ENCODE assay signal across 19 cellular contexts in the genomic region with DNA sequence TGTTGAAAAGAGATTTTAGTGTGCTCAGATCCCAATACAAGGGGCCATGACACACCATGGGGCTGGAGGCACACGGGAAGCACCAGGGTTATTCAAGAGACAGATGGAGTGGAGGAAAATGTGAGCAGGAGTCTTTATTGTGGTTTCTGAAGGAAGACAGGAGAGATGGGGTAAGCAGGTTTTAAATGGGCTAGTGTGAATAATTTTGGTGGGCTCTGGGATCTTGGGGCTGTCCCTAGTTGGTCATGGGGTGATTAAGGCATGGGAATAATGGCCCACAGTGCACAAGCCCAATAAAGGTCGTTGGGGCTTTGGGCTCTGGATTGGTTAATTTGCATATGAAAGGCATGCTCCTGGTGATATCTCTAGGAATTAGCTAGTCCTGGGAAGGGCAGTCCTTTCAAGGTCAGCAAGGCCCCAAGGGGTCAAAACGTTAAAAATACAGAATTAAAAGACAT. TPM values are rescaled to one million over a fixed set of nuclear protein-coding genes. Genes with fewer than 3 reads are reported as not detected.
DNase-seq lines count a peak whose midpoint lies in the region; ATAC-seq and TF ChIP-seq lines count a peak whose summit lies in the region.
"Had no signal": no experiment of that assay in that cellular context is flagged by ENCODE, and none has a peak within 500 bp of the region (broad histone marks: within the 10 kb centered on the region; RNA-seq: fewer than 3 reads in every experiment).

No MANE protein-coding gene starts in this region.

- H3K79me1 ChIP-seq in H9 (ENCODE audit: insufficient read depth, low read depth, low read length, poor library complexity, severe bottlenecking) (peaks cover 3% of the 10 kb centered on the region), neuronal stem cell (ENCODE audit: low read depth, low read length) (no peaks in the 10 kb centered on the region)

- H2BK5ac ChIP-seq in H9 (ENCODE audit: insufficient read length, low read length): no peak overlapping the region
- no peak overlapping the region for H2BK5ac ChIP-seq in neuronal stem cell (ENCODE audit: low read length)

- H3T11ph ChIP-seq in H9 (ENCODE audit: low read length): no peak overlapping the region

- peak; percentile 78 for DNase-seq in H9
- no peak for DNase-seq in PC-3
- no peak for DNase-seq in neuronal stem cell (ENCODE audit: low spot score)
- no peak for DNase-seq in DMS79 treated with DMSO at 0.1 percent for 48 hours (lab: John Stamatoyannopoulos, UW)
- no peak for DNase-seq in substantia nigra (lab: John Stamatoyannopoulos, UW)
- no peak for DNase-seq in activated CD4-positive, alpha-beta T cell treated with anti-CD3 and anti-CD28 coated beads for 1 hour
- DNase-seq: DMS 273 treated with DMSO at 0.1 percent for 48 hours, HCEC 1CT, KBM-7, NCI-H1048, NCI-H510A treated with DMSO at 0.1 percent for 48 hours, SHP77 treated with DMSO at 0.1 percent for 48 hours had no signal

- H2BK15ac ChIP-seq in H9 (ENCODE audit: low read depth, low read length) (no peak overlapping the region), neuronal stem cell (ENCODE audit: low read length) (no peak overlapping the region)

- H3K27me3 ChIP-seq in H9 (ENCODE audit: insufficient read depth, low read length) (no peaks in the 10 kb centered on the region), PC-3 (ENCODE audit: low read length) (no peaks in the 10 kb centered on the region), neuronal stem cell (ENCODE audit: control insufficient read depth in 3 of 3, insufficient read depth in 3 of 3, low read depth in 1 of 3, low read length in 3 of 3) (peaks cover 0 to 12% (median 10%) of the 10 kb centered on the region in 3 experiments)

- H2AFZ ChIP-seq in H9 (ENCODE audit: low read length): no peak overlapping the region
- no peak overlapping the region for H2AFZ ChIP-seq in PC-3 (ENCODE audit: low read length)
- no peak overlapping the region for H2AFZ ChIP-seq in neuronal stem cell (ENCODE audit: low read length)

- H2BK12ac ChIP-seq in H9 (ENCODE audit: insufficient read length, low read depth, low read length) (no peak overlapping the region), neuronal stem cell (ENCODE audit: low read length) (no peak overlapping the region)

- peak overlapping the region; percentile 27 to 92; a peak in 4 of 5 replicates for H3K4me3 Mint-ChIP-seq in H9
- H3K4me3 Mint-ChIP-seq: CD14-positive monocyte had no signal

- no peak overlapping the region for H4K8ac ChIP-seq in H9 (replicated peaks; ENCODE audit: insufficient read length, low read depth, low read length)
- H4K8ac ChIP-seq in neuronal stem cell (ENCODE audit: low read depth, low read length): no peak overlapping the region

- no peaks in the 10 kb centered on the region for H3F3A ChIP-seq in PC-3 (ENCODE audit: low read length, unreplicated experiment)

- H3K27ac ChIP-seq in H9 (ENCODE audit: insufficient read length, low read depth, low read length) (peak overlapping the region; percentile 84), PC-3 (ENCODE audit: low read length) (peak overlapping the region; percentile 80), neuronal stem cell (replicated peaks; ENCODE audit: low read length) (no peak overlapping the region), substantia nigra (ENCODE audit: low read depth, low read length, poor library complexity, severe bottlenecking) (no peak overlapping the region)
- H3K27ac ChIP-seq: HL-60 had no signal

- H3K56ac ChIP-seq in H9 (ENCODE audit: insufficient read length, low read depth, low read length): no peak overlapping the region

- H3K4me1 ChIP-seq in H9 (ENCODE audit: insufficient read depth, low read length): peaks cover 10% of the 10 kb centered on the region
- peaks cover 16% of the 10 kb centered on the region for H3K4me1 ChIP-seq in PC-3 (ENCODE audit: insufficient read depth, low read length)
- H3K4me1 ChIP-seq in neuronal stem cell (ENCODE audit: control insufficient read depth in 2 of 2, insufficient read depth in 1 of 2, low read depth in 1 of 2, low read length in 2 of 2): peaks cover 6 to 9% of the 10 kb centered on the region in 2 donors

- no peak overlapping the region for H2BK120ac ChIP-seq in H9 (ENCODE audit: low read depth, low read length, poor library complexity, severe bottlenecking)
- H2BK120ac ChIP-seq in neuronal stem cell (ENCODE audit: low read depth, low read length): no peak overlapping the region

- no peak overlapping the region for H4K5ac ChIP-seq in H9 (ENCODE audit: insufficient read length, low read depth, low read length)

- CTCF ChIA-PET in PC-3 (lab: Charles Lee): no interaction called here

- H3K4me3 ChIP-seq in PC-3 (ENCODE audit: low read length) (peak overlapping the region; percentile 19; the same call in 1 of the 2 replicates), iPS-11a (ENCODE audit: low read depth, low read length) (peak overlapping the region; percentile 27), neuronal stem cell (ENCODE audit: low read length in 2 of 2) (no peak overlapping the region)

- H2AK5ac ChIP-seq in H9 (ENCODE audit: insufficient read length, low read length) (no peak overlapping the region), neuronal stem cell (ENCODE audit: low read depth, low read length) (no peak overlapping the region)

- no peak for TF ChIP-seq CTCF in H9 (conservative IDR thresholded peaks at IDR 0.05)
- TF ChIP-seq CTCF in PC-3 (conservative IDR thresholded peaks at IDR 0.05; ENCODE audit: low read depth, low read length): no peak

- H4K20me1 ChIP-seq in H9 (ENCODE audit: control insufficient read depth, insufficient read depth, insufficient read length) (no peaks in the 10 kb centered on the region), PC-3 (ENCODE audit: low read length) (no peaks in the 10 kb centered on the region)

- no peak overlapping the region for H2BK20ac ChIP-seq in H9 (ENCODE audit: low read depth, low read length, poor library complexity, severe bottlenecking)

- H4K91ac ChIP-seq in H9 (ENCODE audit: insufficient read length, low read depth, low read length) (no peak overlapping the region), neuronal stem cell (ENCODE audit: low read depth, low read length, poor library complexity) (no peak overlapping the region)

- H3K79me2 ChIP-seq in H9 (ENCODE audit: insufficient read depth, low read length): peaks cover 16% of the 10 kb centered on the region; the same call in 1 of the 2 replicates
- no peaks in the 10 kb centered on the region for H3K79me2 ChIP-seq in PC-3 (ENCODE audit: low read length)

- H3K4me1 Mint-ChIP-seq in H9: peaks cover 56 to 62% of the 10 kb centered on the region in 2 experiments

- H3K9me3 Mint-ChIP-seq in H9: peaks cover 0 to 4% of the 10 kb centered on the region in 2 experiments; a peak in 2 of 5 replicates

- no peak overlapping the region for H3K14ac ChIP-seq in H9 (ENCODE audit: insufficient read depth, low read length)
- no peak overlapping the region for H3K14ac ChIP-seq in neuronal stem cell (ENCODE audit: low read length)

- H3K9ac ChIP-seq in H9 (ENCODE audit: extremely low read depth, insufficient read length, low read length) (peak overlapping the region; percentile 1), PC-3 (ENCODE audit: low read length) (peak overlapping the region; percentile 25; the same call in 1 of the 2 replicates), neuronal stem cell (ENCODE audit: low read depth, low read length, poor library complexity) (no peak overlapping the region)

- no peak overlapping the region for H3K4ac ChIP-seq in H9 (ENCODE audit: low read depth, low read length)
- H3K4ac ChIP-seq in neuronal stem cell (ENCODE audit: low read length): no peak overlapping the region

- H3K27me3 Mint-ChIP-seq in H9 (ENCODE audit: low read depth): peaks cover 5% of the 10 kb centered on the region; the same call in 1 of the 2 replicates

- H3K18ac ChIP-seq in H9 (ENCODE audit: insufficient read length, low read depth, low read length) (peak overlapping the region; percentile 31), neuronal stem cell (ENCODE audit: low read length) (no peak overlapping the region)

- peak overlapping the region; percentile 76 to 98 (median 93) for H3K27ac Mint-ChIP-seq in H9

- H3K36me3 ChIP-seq in PC-3 (ENCODE audit: low read depth, low read length) (0 out of 2 replicates have a peak, but pooled peaks cover 3% of the 10 kb centered on the region), neuronal stem cell (replicated peaks in 1 of 2; ENCODE audit: control insufficient read depth in 2 of 2, insufficient read depth in 2 of 2, low read length in 2 of 2) (no peaks in the 10 kb centered on the region)

- H3K23me2 ChIP-seq in H9 (ENCODE audit: insufficient read length, low read depth, low read length, poor library complexity, severe bottlenecking): no peaks in the 10 kb centered on the region

- POLR2A ChIA-PET in PC-3 (lab: Charles Lee; ENCODE audit: unreplicated experiment): no interaction called here

- no CpG with 5 or more reads among the region's 3 CpGs for WGBS in H9 (ENCODE audit: extremely low coverage, insufficient read length, low lambda C conversion rate)
- WGBS in neuronal stem cell (ENCODE audit: extremely low coverage in 2 of 2, insufficient read length in 2 of 2, insufficient replicate concordance in 1 of 2), 2 donors: no CpG with 5 or more reads among the region's 3 CpGs

- H3K9me2 ChIP-seq in PC-3 (replicated peaks; ENCODE audit: low read length): no peaks in the 10 kb centered on the region

- H3K4me2 ChIP-seq in H9 (ENCODE audit: insufficient read depth, insufficient read length, low read length) (peak overlapping the region; percentile 61), PC-3 (ENCODE audit: low read length) (peak overlapping the region; percentile 21; the same call in 1 of the 2 replicates), neuronal stem cell (ENCODE audit: insufficient read depth, low read length, poor library complexity, severe bottlenecking) (peak overlapping the region; percentile 23)

- intact Hi-C loops in PC-3 (cut with micrococcal nuclease): no loop called here

- ATAC-seq in PC-3: no peak
- ATAC-seq: SK-N-SH treated with all-trans-retinoic acid at 6 μM for 48 hours had no signal

- peaks cover 10 to 60% (median 22%) of the 10 kb centered on the region in 3 experiments for H3K36me3 Mint-ChIP-seq in H9 (ENCODE audit: insufficient read depth in 1 of 3, low read depth in 3 of 3)
- H3K36me3 Mint-ChIP-seq: CD14-positive monocyte had no signal

- no TSS peak for BruUV-seq in PC-3 (replicated peaks; lab: Mats Ljungman, UMichigan)

- H3K23ac ChIP-seq in H9 (ENCODE audit: insufficient read length, low read depth, low read length) (no peak overlapping the region), neuronal stem cell (ENCODE audit: low read depth, low read length, poor library complexity) (no peak overlapping the region)

- no peaks in the 10 kb centered on the region for H3K9me3 ChIP-seq in H9 (ENCODE audit: control insufficient read depth, low read depth, low read length)
- no peaks in the 10 kb centered on the region for H3K9me3 ChIP-seq in PC-3 (ENCODE audit: low read length)
- peaks cover 0 to 2% of the 10 kb centered on the region in 2 donors for H3K9me3 ChIP-seq in neuronal stem cell (replicated peaks in 1 of 2; ENCODE audit: control insufficient read depth in 2 of 2, insufficient read depth in 1 of 2, low read depth in 1 of 2, low read length in 2 of 2)

RNA-seq across cellular contexts. Expression of gene SCGB3A2, which starts 3.6 kb away (rescaled TPM):
- total RNA-seq in H9 (2021) (62.5 and 66.0 TPM in 2 replicates), PC-3 (2014; rRNA removed) (0.51 TPM in 1 of 2 replicates, not detected in the other)
- not detected for polyA plus RNA-seq in neuronal stem cell (2013, experiment 1 of 2)
- not detected for polyA plus RNA-seq in neuronal stem cell (2013, experiment 2 of 2)
- total RNA-seq: Daoy, M059J, RPMI7951 had no signal

RNA-seq across cellular contexts. Expression of gene C5orf46, which starts 31.4 kb away (rescaled TPM):
- total RNA-seq in H9 (2021) (not detected in 2 replicates), PC-3 (2014; rRNA removed) (59.9 and 78.7 TPM in 2 replicates)
- not detected for polyA plus RNA-seq in neuronal stem cell (2013, experiment 1 of 2)
- polyA plus RNA-seq in neuronal stem cell (2013, experiment 2 of 2): not detected
- polyA plus RNA-seq: CD14-positive monocyte had no signal

RNA-seq across cellular contexts. Expression of gene SPINK1, which starts 43.5 kb away (rescaled TPM):
- total RNA-seq in H9 (2021) (2.0 and 3.1 TPM in 2 replicates), PC-3 (2014; rRNA removed) (not detected in 2 replicates)
- not detected for polyA plus RNA-seq in neuronal stem cell (2013, experiment 1 of 2)
- not detected for polyA plus RNA-seq in neuronal stem cell (2013, experiment 2 of 2)
- total RNA-seq: M059J, RPMI7951 had no signal
- polyA plus RNA-seq: CD14-positive monocyte had no signal

Comparison
In these comparisons a context has a peak if more than half of its experiments do, and no peak if none do; other contexts are left out.
1. H3K27ac ChIP-seq: peak in H9 (single experiment) and PC-3 (single experiment); none in neuronal stem cell (single experiment) and substantia nigra (single experiment).
2. H3K4me3 ChIP-seq: peak in PC-3 (single experiment) and iPS-11a (single experiment); none in neuronal stem cell (0 of 2).
3. RNA of gene SCGB3A2, which starts 3.6 kb away (total RNA-seq): 62.5 to 66.0 TPM in H9; 0.51 TPM in PC-3; every median in the first group is over 10 times any median in the second.
4. RNA of gene C5orf46, which starts 31.4 kb away (total RNA-seq): 59.9 to 78.7 TPM in PC-3; not detected in H9; every median in the first group is over 10 times any median in the second.
5. Peak in every context shown above with its lines, with median percentiles within 50 percentile points of each other: H3K4me2 ChIP-seq.